22 cellular contexts compared by ENCODE assay signal in genomic region chr9:124881138-124881743, GRCh38. TPM values are rescaled to one million over a fixed set of nuclear protein-coding genes. Genes with fewer than 3 reads are reported as not detected.
"Had no signal": no experiment of that assay in that cellular context is flagged by ENCODE, and none has a peak within 500 bp of the region (broad histone marks: within the 10 kb centered on the region; RNA-seq: fewer than 3 reads in every experiment).

No MANE protein-coding gene starts in this region.

- H3K27ac ChIP-seq: ascending aorta, breast epithelium, esophagus muscularis mucosa, right atrium auricular region, suprapubic skin, upper lobe of left lung had no signal

- ATAC-seq: activated T-helper 17 cell treated with anti-CD3 and anti-CD28 coated beads, Interleukin-2, amount 50 U/mL, for 72 hours had no signal

- H3K9me3 ChIP-seq: ascending aorta, breast epithelium, esophagus muscularis mucosa, right atrium auricular region, suprapubic skin, upper lobe of left lung had no signal

- H3K4me3 Mint-ChIP-seq: activated CD4-positive, alpha-beta memory T cell treated with anti-CD3 and anti-CD28 coated beads, Interleukin-2, amount 10 ng/mL, durations not matched to agents 7 days and 5 days; activated T-helper 17 cell treated with anti-CD3 and anti-CD28 coated beads, Interleukin-2, amount 50 U/mL, for 72 hours; nephron progenitor cell; stimulated activated naive CD8-positive, alpha-beta T cell treated with anti-CD3 and anti-CD28 coated beads, Interleukin-15, Interleukin-2, amounts not matched to agents 100 ng/mL and 50 ng/mL, for 24 hours; WTC11 had no signal

- H3K27ac Mint-ChIP-seq: activated CD4-positive, alpha-beta memory T cell treated with anti-CD3 and anti-CD28 coated beads, Interleukin-2, amount 10 ng/mL, durations not matched to agents 7 days and 5 days; activated T-helper 17 cell treated with anti-CD3 and anti-CD28 coated beads, Interleukin-2, amount 50 U/mL, for 72 hours; nephron progenitor cell; progenitor cell of endocrine pancreas; stimulated activated naive CD8-positive, alpha-beta T cell treated with anti-CD3 and anti-CD28 coated beads, Interleukin-15, Interleukin-2, amounts not matched to agents 100 ng/mL and 50 ng/mL, for 24 hours; WTC11 had no signal

- H3K9me3 Mint-ChIP-seq: activated CD4-positive, alpha-beta memory T cell treated with anti-CD3 and anti-CD28 coated beads, Interleukin-2, amount 10 ng/mL, durations not matched to agents 7 days and 5 days; activated T-helper 17 cell treated with anti-CD3 and anti-CD28 coated beads, Interleukin-2, amount 50 U/mL, for 72 hours; nephron progenitor cell; stimulated activated naive CD8-positive, alpha-beta T cell treated with anti-CD3 and anti-CD28 coated beads, Interleukin-15, Interleukin-2, amounts not matched to agents 100 ng/mL and 50 ng/mL, for 24 hours; WTC11 had no signal

- H3K4me3 ChIP-seq: ascending aorta, breast epithelium, esophagus muscularis mucosa, right atrium auricular region, suprapubic skin, upper lobe of left lung had no signal

- H3K27me3 ChIP-seq: ascending aorta, breast epithelium, esophagus muscularis mucosa, right atrium auricular region, suprapubic skin, upper lobe of left lung had no signal

- H3K27me3 Mint-ChIP-seq: activated CD4-positive, alpha-beta memory T cell treated with anti-CD3 and anti-CD28 coated beads, Interleukin-2, amount 10 ng/mL, durations not matched to agents 7 days and 5 days; activated T-helper 17 cell treated with anti-CD3 and anti-CD28 coated beads, Interleukin-2, amount 50 U/mL, for 72 hours; progenitor cell of endocrine pancreas; stimulated activated naive CD8-positive, alpha-beta T cell treated with anti-CD3 and anti-CD28 coated beads, Interleukin-15, Interleukin-2, amounts not matched to agents 100 ng/mL and 50 ng/mL, for 24 hours had no signal

- H3K4me1 ChIP-seq: ascending aorta, breast epithelium, right atrium auricular region, suprapubic skin had no signal

- DNase-seq: activated CD4-positive, alpha-beta memory T cell treated with anti-CD3 and anti-CD28 coated beads, Interleukin-2, amount 10 ng/mL, durations not matched to agents 7 days and 5 days; activated CD4-positive, alpha-beta T cell treated with anti-CD3 and anti-CD28 coated beads for 4 hours; activated CD8-positive, alpha-beta memory T cell treated with anti-CD3 and anti-CD28 coated beads, Interleukin-2, amount 50 U/mL, for 48 hours; activated naive CD4-positive, alpha-beta T cell treated with Interleukin-2 at 50 U/mL for 16 hours; glutamatergic neuron; nephron progenitor cell; occipital lobe; stimulated activated CD4-positive, alpha-beta T cell treated with anti-CD3 and anti-CD28 coated beads, Interleukin-4, amount 100 ng/mL, for 24 hours; T-helper 2 cell had no signal

RNA-seq across cellular contexts. Expression of gene WDR38, which starts 28.0 kb away (rescaled TPM):
- total RNA-seq: activated CD4-positive, alpha-beta memory T cell treated with anti-CD3 and anti-CD28 coated beads, Interleukin-2, amount 10 ng/mL, durations not matched to agents 7 days and 5 days; activated T-helper 17 cell treated with anti-CD3 and anti-CD28 coated beads, Interleukin-2, amount 50 U/mL, for 72 hours; ascending aorta; lower leg skin; mesenteric fat pad; occipital lobe; progenitor cell of endocrine pancreas; right atrium auricular region; skeletal muscle tissue; suprapubic skin; WTC11 had no signal
